ENCODE assay signal across 10 cellular contexts in genomic region chr15:82043130-82043673, GRCh38. TPM values are rescaled to one million over a fixed set of nuclear protein-coding genes. Genes with fewer than 3 reads are reported as not detected.
DNase-seq lines count a peak whose midpoint lies in the region; ATAC-seq and TF ChIP-seq lines count a peak whose summit lies in the region.
"Had no signal": no experiment of that assay in that cellular context is flagged by ENCODE, and none has a peak within 500 bp of the region (broad histone marks: within the 10 kb centered on the region; RNA-seq: fewer than 3 reads in every experiment).

No MANE protein-coding gene starts in this region.

- H3K4me3 Mint-ChIP-seq in activated CD8-positive, alpha-beta T cell treated with anti-CD3 and anti-CD28 coated beads for 36 hours = peak overlapping the region; percentile 14
- H3K4me3 Mint-ChIP-seq in activated CD8-positive, alpha-beta T cell treated with anti-CD3 and anti-CD28 coated beads, Interleukin-2, amount 10 ng/mL, durations not matched to agents 7 days and 5 days = no peak overlapping the region
- H3K4me3 Mint-ChIP-seq in T-helper 17 cell = peak overlapping the region; percentile 68

- H3K4me3 ChIP-seq in iPS DF 6.9 (ENCODE audit: low read length) (peak overlapping the region; percentile 97; the same call in 1 of the 2 replicates), spleen (peak overlapping the region in 1 of 8 donors; percentile 74), MG63 (no peak overlapping the region)

- H3K9me3 ChIP-seq in T-helper 17 cell (ENCODE audit: control insufficient read depth, low read length, poor library complexity, severe bottlenecking) (no peaks in the 10 kb centered on the region), iPS DF 6.9 (ENCODE audit: control insufficient read depth, insufficient read depth, low read length) (no peaks in the 10 kb centered on the region), spleen (no peaks in the 10 kb centered on the region), MG63 (no peaks in the 10 kb centered on the region)

- no CpG with 5 or more reads among the region's 47 CpGs for WGBS in iPS DF 6.9 (ENCODE audit: insufficient coverage, insufficient read length)
- WGBS in spleen, 5 donors = 90 to 93% (median 92%) methylated on average over 39 to 47 of the region's 47 CpGs

- no peaks in the 10 kb centered on the region for H3K36me3 Mint-ChIP-seq in activated CD8-positive, alpha-beta T cell treated with anti-CD3 and anti-CD28 coated beads for 36 hours (ENCODE audit: low read depth)
- no peaks in the 10 kb centered on the region for H3K36me3 Mint-ChIP-seq in activated CD8-positive, alpha-beta T cell treated with anti-CD3 and anti-CD28 coated beads, Interleukin-2, amount 10 ng/mL, durations not matched to agents 7 days and 5 days (ENCODE audit: low read depth)
- H3K36me3 Mint-ChIP-seq in T-helper 17 cell (ENCODE audit: low read depth) = no peaks in the 10 kb centered on the region

- peaks cover 18% of the 10 kb centered on the region for H3K27me3 Mint-ChIP-seq in activated CD8-positive, alpha-beta T cell treated with anti-CD3 and anti-CD28 coated beads for 36 hours
- peaks cover 18% of the 10 kb centered on the region for H3K27me3 Mint-ChIP-seq in activated CD8-positive, alpha-beta T cell treated with anti-CD3 and anti-CD28 coated beads, Interleukin-2, amount 10 ng/mL, durations not matched to agents 7 days and 5 days (ENCODE audit: low read depth)
- peaks cover 10% of the 10 kb centered on the region for H3K27me3 Mint-ChIP-seq in T-helper 17 cell

- H3K4me1 ChIP-seq in iPS DF 6.9 (ENCODE audit: control insufficient read depth, insufficient read depth, low read length) (peaks cover 3% of the 10 kb centered on the region; the same call in 1 of the 2 replicates), spleen (peaks cover 5 to 47% (median 35%) of the 10 kb centered on the region in 6 donors)

- TF ChIP-seq CTCF in activated CD8-positive, alpha-beta T cell treated with anti-CD3 and anti-CD28 coated beads for 36 hours (IDR thresholded peaks at IDR 0.05) = no peak
- TF ChIP-seq CTCF in spleen (IDR thresholded peaks at IDR 0.05 in 8 of 11, conservative IDR thresholded peaks at IDR 0.05 in 3 of 11) = no peak

- no peaks in the 10 kb centered on the region for H3K9me3 Mint-ChIP-seq in activated CD8-positive, alpha-beta T cell treated with anti-CD3 and anti-CD28 coated beads for 36 hours
- H3K9me3 Mint-ChIP-seq in activated CD8-positive, alpha-beta T cell treated with anti-CD3 and anti-CD28 coated beads, Interleukin-2, amount 10 ng/mL, durations not matched to agents 7 days and 5 days (ENCODE audit: insufficient read depth) = no peaks in the 10 kb centered on the region

- POLR2A ChIA-PET in activated CD8-positive, alpha-beta T cell treated with anti-CD3 and anti-CD28 coated beads for 36 hours (lab: Charles Lee) = no interaction called here
- POLR2A ChIA-PET in activated CD8-positive, alpha-beta T cell treated with anti-CD3 and anti-CD28 coated beads, Interleukin-2, amount 10 ng/mL, durations not matched to agents 7 days and 5 days (lab: Charles Lee) = no interaction called here

- H3K27ac ChIP-seq in iPS DF 6.9 (ENCODE audit: low read length) = no peak overlapping the region
- no peak overlapping the region for H3K27ac ChIP-seq in spleen

- intact Hi-C loops in activated CD8-positive, alpha-beta T cell treated with anti-CD3 and anti-CD28 coated beads for 36 hours (cut with micrococcal nuclease) = no loop called here
- intact Hi-C loops in spleen (cut with DNase I; ENCODE audit: low total_unique reads) = no loop called here

- DNase-seq in activated CD8-positive, alpha-beta T cell treated with anti-CD3 and anti-CD28 coated beads for 36 hours = no peak
- no peak for DNase-seq in activated CD8-positive, alpha-beta T cell treated with anti-CD3 and anti-CD28 coated beads, Interleukin-2, amount 10 ng/mL, durations not matched to agents 7 days and 5 days
- no peak for DNase-seq in T-helper 17 cell
- DNase-seq in iPS DF 6.9 (ENCODE audit: low read depth, low spot score) = no peak
- peak; percentile 76 for DNase-seq in spleen
- no peak for DNase-seq in MG63
- DNase-seq in SKM-1 (lab: John Stamatoyannopoulos, UW; ENCODE audit: unreplicated experiment) = no peak
- DNase-seq: COR-L47, NCI-H187 had no signal

- H3K36me3 ChIP-seq in iPS DF 6.9 (ENCODE audit: control insufficient read depth, insufficient read depth, low read length) (no peaks in the 10 kb centered on the region), spleen (no peaks in the 10 kb centered on the region), MG63 (no peaks in the 10 kb centered on the region)

- no peaks in the 10 kb centered on the region for H3K27me3 ChIP-seq in iPS DF 6.9 (ENCODE audit: control insufficient read depth, insufficient read depth, low read length)
- peaks cover 0 to 43% (median 18%) of the 10 kb centered on the region in 7 donors for H3K27me3 ChIP-seq in spleen (replicated peaks in 1 of 7)
- H3K27me3 ChIP-seq in MG63 = peaks cover 9% of the 10 kb centered on the region

- no peak overlapping the region for H3K27ac Mint-ChIP-seq in activated CD8-positive, alpha-beta T cell treated with anti-CD3 and anti-CD28 coated beads for 36 hours
- H3K27ac Mint-ChIP-seq in activated CD8-positive, alpha-beta T cell treated with anti-CD3 and anti-CD28 coated beads, Interleukin-2, amount 10 ng/mL, durations not matched to agents 7 days and 5 days = no peak overlapping the region
- no peak overlapping the region for H3K27ac Mint-ChIP-seq in T-helper 17 cell

- H3K4me1 Mint-ChIP-seq in activated CD8-positive, alpha-beta T cell treated with anti-CD3 and anti-CD28 coated beads for 36 hours (ENCODE audit: low read depth) = peaks cover 11% of the 10 kb centered on the region
- H3K4me1 Mint-ChIP-seq in activated CD8-positive, alpha-beta T cell treated with anti-CD3 and anti-CD28 coated beads, Interleukin-2, amount 10 ng/mL, durations not matched to agents 7 days and 5 days (ENCODE audit: low read depth) = peaks cover 25% of the 10 kb centered on the region
- H3K4me1 Mint-ChIP-seq in T-helper 17 cell = peaks cover 13% of the 10 kb centered on the region

- TF ChIP-seq POLR2A in spleen (IDR thresholded peaks at IDR 0.05) = no peak

- ATAC-seq in activated CD8-positive, alpha-beta T cell treated with anti-CD3 and anti-CD28 coated beads for 36 hours = no peak
- no peak for ATAC-seq in activated CD8-positive, alpha-beta T cell treated with anti-CD3 and anti-CD28 coated beads, Interleukin-2, amount 10 ng/mL, durations not matched to agents 7 days and 5 days
- no peak for ATAC-seq in T-helper 17 cell
- no peak for ATAC-seq in GM18873 (IDR thresholded peaks at IDR 0.05; ENCODE audit: low FRiP score, unreplicated experiment)

- CTCF ChIA-PET in activated CD8-positive, alpha-beta T cell treated with anti-CD3 and anti-CD28 coated beads for 36 hours (lab: Charles Lee) = no interaction called here
- CTCF ChIA-PET in activated CD8-positive, alpha-beta T cell treated with anti-CD3 and anti-CD28 coated beads, Interleukin-2, amount 10 ng/mL, durations not matched to agents 7 days and 5 days (lab: Charles Lee) = no interaction called here

RNA-seq across cellular contexts. Expression of gene MEX3B, which starts 2.6 kb away (rescaled TPM):
- total RNA-seq in activated CD8-positive, alpha-beta T cell treated with anti-CD3 and anti-CD28 coated beads for 36 hours = under 1 TPM; 0.69 to 0.99 TPM
- under 1 TPM; 0.63 TPM for total RNA-seq in activated CD8-positive, alpha-beta T cell treated with anti-CD3 and anti-CD28 coated beads, Interleukin-2, amount 10 ng/mL, durations not matched to agents 7 days and 5 days
- 1 to 10 TPM in 1 of 2 donors, under 1 TPM in 1; 0.87 to 1.4 TPM for total RNA-seq in T-helper 17 cell
- total RNA-seq in spleen = 1 to 10 TPM in 6 of 7 donors, under 1 TPM in 1; 0.95 to 2.1 (median 1.4) TPM
- 1 to 10 TPM in 2 of 3 donors, under 1 TPM in 1; 0.99 to 1.2 (median 1.1) TPM for polyA plus RNA-seq in spleen
- total RNA-seq in MG63 (2014; rRNA removed; shearing (Covaris generic); ENCODE audit: low replicate concordance) = 4.0 and 6.2 TPM in 2 replicates
